ENCODE assay signal across 20 cellular contexts in genomic region chr9:124348363-124348762, GRCh38.
DNase-seq lines count a peak whose midpoint lies in the region; ATAC-seq, FAIRE-seq and TF ChIP-seq lines count a peak whose summit lies in the region.
"Had no signal": no experiment of that assay in that cellular context is flagged by ENCODE, and none has a peak within 500 bp of the region (broad histone marks: within the 10 kb centered on the region; RNA-seq: fewer than 3 reads in every experiment).

No MANE protein-coding gene starts in this region.

- no peak overlapping the region for H2AFZ ChIP-seq in K562 (ENCODE audit: low read depth, low read length)

- ATAC-seq in K562 (no peak), GM21423 (IDR thresholded peaks at IDR 0.05; ENCODE audit: unreplicated experiment) (no peak)

- H3K4me2 ChIP-seq in K562 (ENCODE audit: insufficient read depth, low read length), result no peak overlapping the region

- DNase-seq in GM13977 (ENCODE audit: low spot score), result peak; percentile 9
- no peak for DNase-seq in HFFc6
- no peak for DNase-seq in K562 (ENCODE audit: extremely low read depth in 1 of 4, low spot score in 3 of 4)
- DNase-seq in stimulated activated CD4-positive, alpha-beta T cell treated with anti-CD3 and anti-CD28 coated beads, Interleukin-4, amount 100 ng/mL, for 1 hour, result no peak
- DNase-seq in NCI-H2107 (lab: John Stamatoyannopoulos, UW), result no peak
- DNase-seq: COR-L47, DMS79, IMR-90, Kasumi-1, NCI-H1048, NCI-H1436, NCI-H187 treated with DMSO at 0.1 percent for 48 hours, NCI-H2227 treated with DMSO at 0.1 percent for 48 hours, NCI-H524, OCI-M1, SHP77 had no signal

- FAIRE-seq in K562 (lab: Jason Lieb, UNC), result no peak
- FAIRE-seq: HTR-8/SVneo had no signal

- H3K9me3 Mint-ChIP-seq in HFFc6, result no peaks in the 10 kb centered on the region
- H3K9me3 Mint-ChIP-seq: CD4-positive, alpha-beta T cell had no signal

- peaks cover 17% of the 10 kb centered on the region for H3K4me1 Mint-ChIP-seq in HFFc6 (ENCODE audit: low read depth)

- no peak overlapping the region for H3K4me3 Mint-ChIP-seq in HFFc6
- H3K4me3 Mint-ChIP-seq: CD4-positive, alpha-beta T cell had no signal

- H3K27ac ChIP-seq in K562 (ENCODE audit: extremely low read depth, low read depth, low read length), result no peak overlapping the region
- H3K27ac ChIP-seq in neutrophil, result peak overlapping the region; percentile 11

- no peak for TF ChIP-seq RAD21 in K562 (CRISPR knock-in tag; conservative IDR thresholded peaks at IDR 0.05 in 1 of 2, IDR thresholded peaks at IDR 0.05 in 1 of 2)

- TF ChIP-seq EP300 in K562 (IDR thresholded peaks at IDR 0.05; ENCODE audit: low read length), result no peak

- H3K4me1 ChIP-seq in K562 (replicated peaks in 1 of 2; ENCODE audit: control insufficient read depth in 2 of 2, insufficient read depth in 2 of 2, low read length in 2 of 2) (peaks cover 0 to 25% of the 10 kb centered on the region in 2 experiments; a peak in 3 of 5 replicates), neutrophil (ENCODE audit: control insufficient read depth in 1 of 2, insufficient read depth in 1 of 2, low read depth in 1 of 2, low read length in 1 of 2) (peaks cover 17 to 23% of the 10 kb centered on the region in 2 experiments)

- H3K9me3 ChIP-seq in K562 (replicated peaks; ENCODE audit: control insufficient read depth, insufficient read depth, low read depth, low read length) (no peaks in the 10 kb centered on the region), neutrophil (no peaks in the 10 kb centered on the region)

- no peaks in the 10 kb centered on the region for H3K79me2 ChIP-seq in K562 (ENCODE audit: control insufficient read depth, insufficient read depth, low read length)

- H3K36me3 Mint-ChIP-seq in HFFc6 (ENCODE audit: low read depth), result peaks cover 34% of the 10 kb centered on the region

- no TSS peak for BruUV-seq in K562 (replicated peaks; lab: Mats Ljungman, UMichigan)

- intact Hi-C loops in K562 (cut with micrococcal nuclease), result no loop called here

- H3K27ac Mint-ChIP-seq in HFFc6, result peak overlapping the region; percentile 31; the same call in 1 of the 2 replicates
- H3K27ac Mint-ChIP-seq: CD4-positive, alpha-beta T cell had no signal

- TF ChIP-seq CTCF in GM13977 (IDR thresholded peaks at IDR 0.05; ENCODE audit: extremely low read depth, insufficient read depth, missing control alignments) (no peak), HFFc6 (IDR thresholded peaks at IDR 0.05) (no peak), K562 (IDR thresholded peaks at IDR 0.05 in 2 of 3, conservative IDR thresholded peaks at IDR 0.05 in 1 of 3; ENCODE audit: insufficient read depth in 2 of 3, low read depth in 1 of 3, low read length in 3 of 3) (no peak), neutrophil (IDR thresholded peaks at IDR 0.05) (no peak)

- H3K9ac ChIP-seq in K562 (ENCODE audit: insufficient read depth in 1 of 2, low read depth in 2 of 2, low read length in 2 of 2), result no peak overlapping the region

- H3K4me3 ChIP-seq in K562 (no peak overlapping the region), neutrophil (ENCODE audit: low read depth in 1 of 2, low read length in 1 of 2) (no peak overlapping the region)

- H3K27me3 Mint-ChIP-seq in HFFc6 (ENCODE audit: insufficient read depth), result peaks cover 40% of the 10 kb centered on the region
- H3K27me3 Mint-ChIP-seq: CD4-positive, alpha-beta T cell had no signal

- in situ Hi-C loops in GM13977 (cut with MboI; ENCODE audit: low pct_unique_long_range_greater_than_20kb, low sequenced_read_pairs, unreplicated experiment), result no loop called here
- in situ Hi-C loops in K562 (cut with MboI), result no loop called here

- CTCF ChIA-PET in K562 (lab: Yijun Ruan, JAX; ENCODE audit: low intra/inter-chr PET ratio), result no interaction called here

- no peak for TF ChIP-seq POLR2A in K562 (conservative IDR thresholded peaks at IDR 0.05)

- WGBS in K562 (ENCODE audit: insufficient coverage, low coverage, missing lambda C conversion rate), result 83% methylated on average over 3 of the region's 3 CpGs

- POLR2A ChIA-PET in K562 (lab: Yijun Ruan, JAX), result interaction anchor here (1.0 kb wide), 1 partner anchor 43 kb away, joined by 3 read pairs; no protein-coding TSS in a partner anchor

- peaks cover 3% of the 10 kb centered on the region for H3K9me1 ChIP-seq in K562 (ENCODE audit: control insufficient read depth, insufficient read depth, low read length)

- H3K36me3 ChIP-seq in K562 (ENCODE audit: control insufficient read depth, insufficient read depth, low read length), result peaks cover 74% of the 10 kb centered on the region
- H3K36me3 ChIP-seq in neutrophil, result peaks cover 100% of the 10 kb centered on the region

- peaks cover 4% of the 10 kb centered on the region; the same call in 1 of the 2 replicates for H4K20me1 ChIP-seq in K562 (replicated peaks; ENCODE audit: control insufficient read depth, insufficient read depth, low read length)

- no peaks in the 10 kb centered on the region for H3K27me3 ChIP-seq in K562 (ENCODE audit: control insufficient read depth in 2 of 2, insufficient read depth in 2 of 2, low read length in 2 of 2)
- no peaks in the 10 kb centered on the region for H3K27me3 ChIP-seq in neutrophil

TF ChIP-seq in K562, 482 proteins besides CTCF, POLR2A, EP300 and RAD21:
- TF ChIP-seq HNRNPUL1 (IDR thresholded peaks at IDR 0.05; ENCODE audit: low read length) (no peak), CBFB (CRISPR knock-in tag; IDR thresholded peaks at IDR 0.05) (no peak), SRSF3 (IDR thresholded peaks at IDR 0.05; ENCODE audit: insufficient read depth, low read length) (no peak), ZFX (CRISPR knock-in tag; IDR thresholded peaks at IDR 0.05) (no peak), PHB2 (IDR thresholded peaks at IDR 0.05; ENCODE audit: low read depth) (no peak), MEIS2 (IDR thresholded peaks at IDR 0.05; ENCODE audit: partially characterized antibody) (no peak), HDAC8 (tag; IDR thresholded peaks at IDR 0.05) (no peak), ZNF143 (CRISPR knock-in tag; IDR thresholded peaks at IDR 0.05) (no peak), RBM25 (IDR thresholded peaks at IDR 0.05; ENCODE audit: low read depth, low read length, severe bottlenecking) (peak; percentile 87), ZC3H11A (IDR thresholded peaks at IDR 0.05; ENCODE audit: low read depth, low read length) (no peak), TARDBP (IDR thresholded peaks at IDR 0.05) (no peak), ASH1L (IDR thresholded peaks at IDR 0.05; ENCODE audit: borderline replicate concordance, low read depth, partially characterized antibody) (no peak), TAF1 (IDR thresholded peaks at IDR 0.05; ENCODE audit: control insufficient read depth, extremely low read depth, insufficient read depth, low read length, severe bottlenecking) (no peak), SMARCA5 (IDR thresholded peaks at IDR 0.05) (0 out of 2 replicates have a peak, but pooled peaks have one; percentile 23), POLR2B (IDR thresholded peaks at IDR 0.05; ENCODE audit: low read depth, partially characterized antibody) (no peak), BRCA1 (IDR thresholded peaks at IDR 0.05) (no peak), BRCA1 (CRISPR knock-in tag; IDR thresholded peaks at IDR 0.05) (no peak), BCOR (IDR thresholded peaks at IDR 0.05) (0 out of 2 replicates have a peak, but pooled peaks have one; percentile 32), NBN (IDR thresholded peaks at IDR 0.05; ENCODE audit: low read depth) (no peak), PHF21A (IDR thresholded peaks at IDR 0.05; ENCODE audit: borderline replicate concordance, low read depth) (no peak), POLR2AphosphoS5 (IDR thresholded peaks at IDR 0.05; ENCODE audit: control insufficient read depth, insufficient read depth, low read depth, low read length) (0 out of 2 replicates have a peak, but pooled peaks have one; percentile 10), ESRRA (IDR thresholded peaks at IDR 0.05; ENCODE audit: borderline replicate concordance, low read depth) (peak; percentile 44; the same call in 1 of the 2 replicates)
- TF ChIP-seq, protein P1, sequence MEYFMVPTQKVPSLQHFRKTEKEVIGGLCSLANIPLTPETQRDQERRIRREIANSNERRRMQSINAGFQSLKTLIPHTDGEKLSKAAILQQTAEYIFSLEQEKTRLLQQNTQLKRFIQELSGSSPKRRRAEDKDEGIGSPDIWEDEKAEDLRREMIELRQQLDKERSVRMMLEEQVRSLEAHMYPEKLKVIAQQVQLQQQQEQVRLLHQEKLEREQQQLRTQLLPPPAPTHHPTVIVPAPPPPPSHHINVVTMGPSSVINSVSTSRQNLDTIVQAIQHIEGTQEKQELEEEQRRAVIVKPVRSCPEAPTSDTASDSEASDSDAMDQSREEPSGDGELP (CRISPR knock-in tag; IDR thresholded peaks at IDR 0.05; ENCODE audit: borderline replicate concordance), result no peak
- TF ChIP-seq, protein P2, sequence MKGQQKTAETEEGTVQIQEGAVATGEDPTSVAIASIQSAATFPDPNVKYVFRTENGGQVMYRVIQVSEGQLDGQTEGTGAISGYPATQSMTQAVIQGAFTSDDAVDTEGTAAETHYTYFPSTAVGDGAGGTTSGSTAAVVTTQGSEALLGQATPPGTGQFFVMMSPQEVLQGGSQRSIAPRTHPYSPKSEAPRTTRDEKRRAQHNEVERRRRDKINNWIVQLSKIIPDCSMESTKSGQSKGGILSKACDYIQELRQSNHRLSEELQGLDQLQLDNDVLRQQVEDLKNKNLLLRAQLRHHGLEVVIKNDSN (CRISPR knock-in tag; IDR thresholded peaks at IDR 0.05), result no peak
TF ChIP-seq in K562: peak in this region for 5.
